In genomic region chr9:98993570-98993945, GRCh38 we compare ENCODE assay signal across 9 cellular contexts. TPM values are rescaled to one million over a fixed set of nuclear protein-coding genes. Genes with fewer than 3 reads are reported as not detected.
DNase-seq lines count a peak whose midpoint lies in the region; ATAC-seq and TF ChIP-seq lines count a peak whose summit lies in the region.
"Had no signal": no experiment of that assay in that cellular context is flagged by ENCODE, and none has a peak within 500 bp of the region (broad histone marks: within the 10 kb centered on the region; RNA-seq: fewer than 3 reads in every experiment).

No MANE protein-coding gene starts in this region.

- H3K4me3 Mint-ChIP-seq in endothelial cell (ENCODE audit: unreplicated experiment) = peak overlapping the region; percentile 45

- CTCF ChIA-PET in OCI-LY7 (lab: Charles Lee; ENCODE audit: unreplicated experiment) = no interaction called here

- no peak overlapping the region for H2AFZ ChIP-seq in OCI-LY7 (ENCODE audit: low read length)

- ATAC-seq in HG03442 (IDR thresholded peaks at IDR 0.05; ENCODE audit: unreplicated experiment) = peak; percentile 82

- H3K36me3 ChIP-seq in OCI-LY7 (ENCODE audit: insufficient read depth, low read length) = no peaks in the 10 kb centered on the region

- H3K4me1 Mint-ChIP-seq in endothelial cell (ENCODE audit: unreplicated experiment) = peaks cover 8% of the 10 kb centered on the region

- peaks cover 5% of the 10 kb centered on the region for H3K27me3 Mint-ChIP-seq in endothelial cell (ENCODE audit: unreplicated experiment)

- no peak overlapping the region for H3K4me2 ChIP-seq in OCI-LY7 (ENCODE audit: low read length)

- POLR2A ChIA-PET in OCI-LY7 (lab: Charles Lee) = interaction anchor here (1.2 kb wide), 1 partner anchor 20 kb away, joined by 3 read pairs; no protein-coding TSS in a partner anchor

- no peaks in the 10 kb centered on the region for H4K20me1 ChIP-seq in OCI-LY7 (ENCODE audit: insufficient read depth, low read length)

- H3K4me1 ChIP-seq in OCI-LY7 (ENCODE audit: insufficient read depth, low read length, poor library complexity, severe bottlenecking) = peaks cover 5% of the 10 kb centered on the region

- no TSS peak for BruUV-seq in OCI-LY7 (replicated peaks; lab: Mats Ljungman, UMichigan)

- intact Hi-C loops in OCI-LY7 (cut with micrococcal nuclease; ENCODE audit: unreplicated experiment) = no loop called here

- peaks cover 34% of the 10 kb centered on the region for H3K36me3 Mint-ChIP-seq in endothelial cell (ENCODE audit: low read depth, unreplicated experiment)

- no peak overlapping the region for H3K27ac ChIP-seq in OCI-LY7 (ENCODE audit: low read depth, low read length, poor library complexity, severe bottlenecking)
- H3K27ac ChIP-seq: C4-2B had no signal

- peak; percentile 34 for DNase-seq in activated naive CD4-positive, alpha-beta T cell treated with Interleukin-2 at 50 U/mL for 16 hours
- no peak for DNase-seq in activated naive CD4-positive, alpha-beta T cell treated with anti-CD3 and anti-CD28 coated beads, Interleukin-2, amount 50 U/mL, for 16 hours
- DNase-seq in endothelial cell (ENCODE audit: low spot score) (no peak), OCI-LY7 (ENCODE audit: low spot score) (no peak), COLO668 (lab: John Stamatoyannopoulos, UW; ENCODE audit: unreplicated experiment) (no peak), AG08396 (ENCODE audit: low spot score) (no peak)
- peak; percentile 49 for DNase-seq in stimulated activated CD8-positive, alpha-beta memory T cell treated with anti-CD3 and anti-CD28 coated beads, Interleukin-4, amount 100 ng/mL, for 48 hours

- H3K79me2 ChIP-seq in OCI-LY7 (ENCODE audit: insufficient read depth, low read depth, low read length) = no peaks in the 10 kb centered on the region

- no peak overlapping the region for H3K4me3 ChIP-seq in OCI-LY7 (ENCODE audit: low read depth, low read length, poor library complexity, severe bottlenecking)

- no peak overlapping the region for H3K27ac Mint-ChIP-seq in endothelial cell (ENCODE audit: unreplicated experiment)

- no peaks in the 10 kb centered on the region for H3K9me2 ChIP-seq in OCI-LY7 (ENCODE audit: insufficient read depth, low read length)

- TF ChIP-seq CTCF in endothelial cell (IDR thresholded peaks at IDR 0.05; ENCODE audit: unreplicated experiment) (no peak), OCI-LY7 (conservative IDR thresholded peaks at IDR 0.05; ENCODE audit: low read length) (no peak)

- no peaks in the 10 kb centered on the region for H3K9me3 Mint-ChIP-seq in endothelial cell (ENCODE audit: unreplicated experiment)

- H3K9me3 ChIP-seq in OCI-LY7 (ENCODE audit: low read length) = no peaks in the 10 kb centered on the region

RNA-seq across cellular contexts. Expression of gene COL15A1, which starts 49.9 kb away (rescaled TPM):
- total RNA-seq in endothelial cell (ENCODE audit: unreplicated experiment) (24.0 TPM), OCI-LY7 (2022) (not detected in 2 replicates)
- not detected in 2 replicates for total RNA-seq in OCI-LY7 (2014; rRNA removed; shearing (Covaris generic))

Comparison
In these comparisons a context has a peak if more than half of its experiments do, and no peak if none do; other contexts are left out.
1. DNase-seq: peak in activated naive CD4-positive, alpha-beta T cell treated with Interleukin-2 at 50 U/mL for 16 hours (single experiment) and stimulated activated CD8-positive, alpha-beta memory T cell treated with anti-CD3 and anti-CD28 coated beads, Interleukin-4, amount 100 ng/mL, for 48 hours (single experiment); none in activated naive CD4-positive, alpha-beta T cell treated with anti-CD3 and anti-CD28 coated beads, Interleukin-2, amount 50 U/mL, for 16 hours (single experiment), endothelial cell (single experiment), OCI-LY7 (single experiment), COLO668 (single experiment) and AG08396 (single experiment).
2. RNA of gene COL15A1, which starts 49.9 kb away (total RNA-seq): 24.0 TPM in endothelial cell (single experiment); not detected in OCI-LY7; every median in the first group is over 10 times any median in the second.